ENCODE assay signal across 8 cellular contexts in genomic region chr16:17467923-17468540, GRCh38. TPM values are rescaled to one million over a fixed set of nuclear protein-coding genes. Genes with fewer than 3 reads are reported as not detected.
DNase-seq lines count a peak whose midpoint lies in the region; ATAC-seq and TF ChIP-seq lines count a peak whose summit lies in the region.

No MANE protein-coding gene starts in this region.

- peaks cover 3 to 21% (median 8%) of the 10 kb centered on the region in 3 donors for H3K36me3 Mint-ChIP-seq in CD8-positive, alpha-beta memory T cell
- peaks cover 23% of the 10 kb centered on the region for H3K36me3 Mint-ChIP-seq in central memory CD8-positive, alpha-beta T cell (ENCODE audit: insufficient read depth)

- peak overlapping the region in 7 of 8 donors; percentile 7 to 95 (median 26) for H3K27ac Mint-ChIP-seq in CD8-positive, alpha-beta memory T cell
- H3K27ac Mint-ChIP-seq in central memory CD8-positive, alpha-beta T cell (ENCODE audit: low read depth) = peak overlapping the region; percentile 9

- H3K9me2 ChIP-seq in SU-DHL-6 (replicated peaks; ENCODE audit: insufficient read depth, low read length) = no peaks in the 10 kb centered on the region

- POLR2A ChIA-PET in CD8-positive, alpha-beta memory T cell (lab: Charles Lee) = interaction anchor here (1.5 kb wide), 1 partner anchor 98 kb away, joined by 5 read pairs; no protein-coding TSS in a partner anchor

- no peaks in the 10 kb centered on the region for H3K9me3 ChIP-seq in CD8-positive, alpha-beta memory T cell (ENCODE audit: low read length)
- no peaks in the 10 kb centered on the region for H3K9me3 ChIP-seq in SU-DHL-6 (ENCODE audit: insufficient read depth, low read length)

- H3K27me3 ChIP-seq in CD8-positive, alpha-beta memory T cell (ENCODE audit: insufficient read depth, low read length, poor library complexity, severe bottlenecking) = no peaks in the 10 kb centered on the region
- H3K27me3 ChIP-seq in KMS-11 (ENCODE audit: insufficient read depth, low read depth) (no peaks in the 10 kb centered on the region), SU-DHL-6 (ENCODE audit: low read length) (no peaks in the 10 kb centered on the region)

- CTCF ChIA-PET in CD8-positive, alpha-beta memory T cell (lab: Charles Lee) = interaction anchor here (0.8 to 3.4 kb wide), 12 partner anchors 9 to 274 kb away, joined by 3 to 13 read pairs (median 4); no protein-coding TSS in a partner anchor

- H3K79me2 ChIP-seq in KMS-11 (ENCODE audit: insufficient read depth, low read depth) (peaks cover 59% of the 10 kb centered on the region), SU-DHL-6 (ENCODE audit: insufficient read depth, low read length) (peaks cover 66% of the 10 kb centered on the region)

- H3K4me3 Mint-ChIP-seq in CD8-positive, alpha-beta memory T cell = peak overlapping the region; percentile 57 to 98 (median 97)
- peak overlapping the region; percentile 83 for H3K4me3 Mint-ChIP-seq in central memory CD8-positive, alpha-beta T cell

- no peak for ATAC-seq in central memory CD8-positive, alpha-beta T cell (replicated peaks; ENCODE audit: extremely low read depth, poor library complexity, severe bottlenecking)
- ATAC-seq in GM21515 (IDR thresholded peaks at IDR 0.05; ENCODE audit: unreplicated experiment) = no peak

- no peak overlapping the region for H3K4me3 ChIP-seq in CD8-positive, alpha-beta memory T cell (ENCODE audit: low read length)
- H3K4me3 ChIP-seq in KMS-11 (IDR thresholded peaks at IDR 0.05; ENCODE audit: insufficient read depth, low read depth, low read length) (no peak overlapping the region), SU-DHL-6 (ENCODE audit: insufficient read depth, low read length, poor library complexity, severe bottlenecking) (peak overlapping the region; percentile 88)

- H3K36me3 ChIP-seq in CD8-positive, alpha-beta memory T cell (ENCODE audit: insufficient read depth, low read length) = no peaks in the 10 kb centered on the region
- H3K36me3 ChIP-seq in KMS-11 (ENCODE audit: insufficient read depth) (no peaks in the 10 kb centered on the region), SU-DHL-6 (ENCODE audit: low read length) (peaks cover 4% of the 10 kb centered on the region; the same call in 1 of the 2 replicates)

- DNase-seq in CD8-positive, alpha-beta memory T cell = peak in 2 of 5 donors; percentile 37 to 62
- no peak for DNase-seq in central memory CD8-positive, alpha-beta T cell (ENCODE audit: low spot score in 2 of 2)
- DNase-seq in kidney tubule cell (ENCODE audit: low spot score) (peak; percentile 25), RKO (ENCODE audit: low spot score) (no peak)
- peak; percentile 48 for DNase-seq in stimulated activated CD4-positive, alpha-beta T cell treated with anti-CD3 and anti-CD28 coated beads, Interleukin-4, amount 100 ng/mL, for 24 hours

- peaks cover 0 to 2% of the 10 kb centered on the region in 2 donors for H3K27me3 Mint-ChIP-seq in CD8-positive, alpha-beta memory T cell
- no peaks in the 10 kb centered on the region for H3K27me3 Mint-ChIP-seq in central memory CD8-positive, alpha-beta T cell

- no peak overlapping the region for H3K27ac ChIP-seq in CD8-positive, alpha-beta memory T cell (ENCODE audit: low read depth, low read length)
- H3K27ac ChIP-seq in KMS-11 = no peak overlapping the region
- peak overlapping the region; percentile 75 for H3K27ac ChIP-seq in SU-DHL-6 (ENCODE audit: low read depth, low read length)

- peaks cover 19% of the 10 kb centered on the region for H3F3A ChIP-seq in SU-DHL-6 (ENCODE audit: insufficient read depth)

- peak overlapping the region; percentile 98 for H3K4me2 ChIP-seq in KMS-11
- peak overlapping the region; percentile 79 for H3K4me2 ChIP-seq in SU-DHL-6 (ENCODE audit: low read depth, low read length, poor library complexity, severe bottlenecking)

- no peaks in the 10 kb centered on the region for H4K20me1 ChIP-seq in KMS-11 (ENCODE audit: insufficient read depth)
- H4K20me1 ChIP-seq in SU-DHL-6 (ENCODE audit: low read depth, low read length) = no peaks in the 10 kb centered on the region

- H3K9ac ChIP-seq in KMS-11 (no peak overlapping the region), SU-DHL-6 (ENCODE audit: low read length) (peak overlapping the region; percentile 70)

- no peak overlapping the region for H2AFZ ChIP-seq in KMS-11 (ENCODE audit: low read depth)
- no peak overlapping the region for H2AFZ ChIP-seq in SU-DHL-6 (ENCODE audit: low read depth, low read length, severe bottlenecking)

- TF ChIP-seq CTCF in KMS-11 (conservative IDR thresholded peaks at IDR 0.05; ENCODE audit: low read depth, low read length) (peak; percentile 59; the same call in 1 of the 2 replicates), SU-DHL-6 (IDR thresholded peaks at IDR 0.05; ENCODE audit: insufficient read depth, low read length, poor library complexity, severe bottlenecking) (peak; percentile 76)

- peaks cover 44 to 56% (median 56%) of the 10 kb centered on the region in 3 donors for H3K4me1 Mint-ChIP-seq in CD8-positive, alpha-beta memory T cell
- peaks cover 49% of the 10 kb centered on the region for H3K4me1 Mint-ChIP-seq in central memory CD8-positive, alpha-beta T cell

- peaks cover 26% of the 10 kb centered on the region for H3K4me1 ChIP-seq in CD8-positive, alpha-beta memory T cell (ENCODE audit: insufficient read depth, low read length)
- peaks cover 38% of the 10 kb centered on the region for H3K4me1 ChIP-seq in KMS-11 (ENCODE audit: low read depth, poor library complexity, severe bottlenecking)

- H3K9me3 Mint-ChIP-seq in CD8-positive, alpha-beta memory T cell = no peaks in the 10 kb centered on the region
- no peaks in the 10 kb centered on the region for H3K9me3 Mint-ChIP-seq in central memory CD8-positive, alpha-beta T cell

RNA-seq across cellular contexts. Expression of gene XYLT1, which starts 2.7 kb away (rescaled TPM):
- 1 to 10 TPM; 6.8 to 9.1 TPM for total RNA-seq in CD8-positive, alpha-beta memory T cell
- 1.4 TPM for polyA plus RNA-seq in CD8-positive, alpha-beta memory T cell

Comparison
In these comparisons a context has a peak if more than half of its experiments do, and no peak if none do; other contexts are left out.
1. DNase-seq: peak in kidney tubule cell (single experiment) and stimulated activated CD4-positive, alpha-beta T cell treated with anti-CD3 and anti-CD28 coated beads, Interleukin-4, amount 100 ng/mL, for 24 hours (single experiment); none in central memory CD8-positive, alpha-beta T cell (0 of 2) and RKO (single experiment).